ENCODE assay signal across 1 cellular context in the genomic region with DNA sequence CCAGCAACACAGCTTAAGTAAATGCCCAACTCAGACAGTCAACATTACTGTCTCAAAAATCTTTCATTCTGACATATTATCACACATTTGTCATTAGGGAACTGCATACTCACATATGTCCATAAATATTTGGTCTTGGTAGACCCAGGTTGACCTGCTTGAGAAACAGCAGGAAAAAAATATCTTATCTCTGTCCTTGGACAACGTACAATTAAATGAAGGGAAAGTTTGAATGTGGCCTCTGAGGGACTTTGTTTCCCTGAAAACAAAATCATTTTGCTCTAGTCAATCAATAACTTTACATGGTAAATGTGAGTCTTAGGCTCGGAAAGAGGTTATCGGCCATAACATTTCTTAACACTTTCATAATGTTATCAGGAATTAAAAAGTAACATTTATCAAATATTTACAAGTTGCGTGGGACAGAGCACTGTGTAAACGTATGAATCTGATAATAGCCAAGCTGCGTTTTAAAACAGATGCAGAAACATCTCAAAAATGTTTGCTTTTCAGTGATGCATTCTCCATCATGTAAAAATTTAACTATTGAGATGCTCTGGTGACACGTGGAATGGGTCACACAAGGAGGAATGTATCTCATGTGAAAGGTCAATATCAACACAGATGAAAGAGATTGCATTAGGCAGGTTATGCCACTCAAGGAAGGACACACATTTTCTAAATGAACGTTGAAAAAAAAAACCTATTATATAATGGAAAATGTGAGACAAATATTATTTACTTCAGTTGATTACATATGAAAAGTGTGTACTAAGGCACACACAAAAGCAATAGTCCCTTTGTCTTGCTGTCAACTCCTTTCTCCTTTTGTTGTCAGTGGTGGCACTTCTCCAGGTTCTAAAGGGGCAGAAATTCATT.
TF ChIP-seq lines count a peak whose summit lies in the region.

No MANE protein-coding gene starts in this region.

TF ChIP-seq in HepG2, 621 proteins besides CTCF, POLR2A, EP300 and RAD21 (continued from another document and continues in another):
- TF ChIP-seq, protein P1, sequence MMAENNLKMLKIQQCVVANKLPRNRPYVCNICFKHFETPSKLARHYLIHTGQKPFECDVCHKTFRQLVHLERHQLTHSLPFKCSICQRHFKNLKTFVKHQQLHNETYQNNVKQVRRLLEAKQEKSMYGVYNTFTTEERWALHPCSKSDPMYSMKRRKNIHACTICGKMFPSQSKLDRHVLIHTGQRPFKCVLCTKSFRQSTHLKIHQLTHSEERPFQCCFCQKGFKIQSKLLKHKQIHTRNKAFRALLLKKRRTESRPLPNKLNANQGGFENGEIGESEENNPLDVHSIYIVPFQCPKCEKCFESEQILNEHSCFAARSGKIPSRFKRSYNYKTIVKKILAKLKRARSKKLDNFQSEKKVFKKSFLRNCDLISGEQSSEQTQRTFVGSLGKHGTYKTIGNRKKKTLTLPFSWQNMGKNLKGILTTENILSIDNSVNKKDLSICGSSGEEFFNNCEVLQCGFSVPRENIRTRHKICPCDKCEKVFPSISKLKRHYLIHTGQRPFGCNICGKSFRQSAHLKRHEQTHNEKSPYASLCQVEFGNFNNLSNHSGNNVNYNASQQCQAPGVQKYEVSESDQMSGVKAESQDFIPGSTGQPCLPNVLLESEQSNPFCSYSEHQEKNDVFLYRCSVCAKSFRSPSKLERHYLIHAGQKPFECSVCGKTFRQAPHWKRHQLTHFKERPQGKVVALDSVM (CRISPR knock-in tag; IDR thresholded peaks at IDR 0.05) = no peak
- TF ChIP-seq NFKBIZ (CRISPR knock-in tag; IDR thresholded peaks at IDR 0.05) = peak; percentile 90
- TF ChIP-seq ZNF496 (CRISPR knock-in tag; IDR thresholded peaks at IDR 0.05; ENCODE audit: insufficient replicate concordance) = no peak
- TF ChIP-seq HDAC6 (IDR thresholded peaks at IDR 0.05; ENCODE audit: low read depth, low read length) = no peak
- TF ChIP-seq MEIS2 (CRISPR knock-in tag; IDR thresholded peaks at IDR 0.05) = peak; percentile 56; the same call in 1 of the 2 replicates
- no peak for TF ChIP-seq HES4 (CRISPR knock-in tag; IDR thresholded peaks at IDR 0.05; ENCODE audit: borderline replicate concordance)
- TF ChIP-seq ZNF792 (CRISPR knock-in tag; IDR thresholded peaks at IDR 0.05) = no peak
- TF ChIP-seq, protein P2, sequence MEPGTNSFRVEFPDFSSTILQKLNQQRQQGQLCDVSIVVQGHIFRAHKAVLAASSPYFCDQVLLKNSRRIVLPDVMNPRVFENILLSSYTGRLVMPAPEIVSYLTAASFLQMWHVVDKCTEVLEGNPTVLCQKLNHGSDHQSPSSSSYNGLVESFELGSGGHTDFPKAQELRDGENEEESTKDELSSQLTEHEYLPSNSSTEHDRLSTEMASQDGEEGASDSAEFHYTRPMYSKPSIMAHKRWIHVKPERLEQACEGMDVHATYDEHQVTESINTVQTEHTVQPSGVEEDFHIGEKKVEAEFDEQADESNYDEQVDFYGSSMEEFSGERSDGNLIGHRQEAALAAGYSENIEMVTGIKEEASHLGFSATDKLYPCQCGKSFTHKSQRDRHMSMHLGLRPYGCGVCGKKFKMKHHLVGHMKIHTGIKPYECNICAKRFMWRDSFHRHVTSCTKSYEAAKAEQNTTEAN (CRISPR knock-in tag; conservative IDR thresholded peaks at IDR 0.05) = no peak; the same call in none of the 2 replicates
- no peak for TF ChIP-seq ZNF598 (CRISPR knock-in tag; IDR thresholded peaks at IDR 0.05; ENCODE audit: borderline replicate concordance)
- TF ChIP-seq SIN3A (IDR thresholded peaks at IDR 0.05; ENCODE audit: borderline replicate concordance, low read depth, low read length) = no peak
- TF ChIP-seq RFX3 (CRISPR knock-in tag; IDR thresholded peaks at IDR 0.05) = no peak
- TF ChIP-seq ZNF30 (CRISPR knock-in tag; IDR thresholded peaks at IDR 0.05) = no peak
- TF ChIP-seq ZNF354B (CRISPR knock-in tag; IDR thresholded peaks at IDR 0.05) = no peak
- no peak for TF ChIP-seq WIZ (CRISPR knock-in tag; IDR thresholded peaks at IDR 0.05)
- TF ChIP-seq ZNF547 (CRISPR knock-in tag; IDR thresholded peaks at IDR 0.05) = no peak
- TF ChIP-seq, protein P3, sequence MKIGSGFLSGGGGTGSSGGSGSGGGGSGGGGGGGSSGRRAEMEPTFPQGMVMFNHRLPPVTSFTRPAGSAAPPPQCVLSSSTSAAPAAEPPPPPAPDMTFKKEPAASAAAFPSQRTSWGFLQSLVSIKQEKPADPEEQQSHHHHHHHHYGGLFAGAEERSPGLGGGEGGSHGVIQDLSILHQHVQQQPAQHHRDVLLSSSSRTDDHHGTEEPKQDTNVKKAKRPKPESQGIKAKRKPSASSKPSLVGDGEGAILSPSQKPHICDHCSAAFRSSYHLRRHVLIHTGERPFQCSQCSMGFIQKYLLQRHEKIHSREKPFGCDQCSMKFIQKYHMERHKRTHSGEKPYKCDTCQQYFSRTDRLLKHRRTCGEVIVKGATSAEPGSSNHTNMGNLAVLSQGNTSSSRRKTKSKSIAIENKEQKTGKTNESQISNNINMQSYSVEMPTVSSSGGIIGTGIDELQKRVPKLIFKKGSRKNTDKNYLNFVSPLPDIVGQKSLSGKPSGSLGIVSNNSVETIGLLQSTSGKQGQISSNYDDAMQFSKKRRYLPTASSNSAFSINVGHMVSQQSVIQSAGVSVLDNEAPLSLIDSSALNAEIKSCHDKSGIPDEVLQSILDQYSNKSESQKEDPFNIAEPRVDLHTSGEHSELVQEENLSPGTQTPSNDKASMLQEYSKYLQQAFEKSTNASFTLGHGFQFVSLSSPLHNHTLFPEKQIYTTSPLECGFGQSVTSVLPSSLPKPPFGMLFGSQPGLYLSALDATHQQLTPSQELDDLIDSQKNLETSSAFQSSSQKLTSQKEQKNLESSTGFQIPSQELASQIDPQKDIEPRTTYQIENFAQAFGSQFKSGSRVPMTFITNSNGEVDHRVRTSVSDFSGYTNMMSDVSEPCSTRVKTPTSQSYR (CRISPR knock-in tag; IDR thresholded peaks at IDR 0.05; ENCODE audit: borderline replicate concordance) = peak; percentile 55; the same call in 1 of the 2 replicates
- peak; percentile 79 for TF ChIP-seq FOXO1 (CRISPR knock-in tag; IDR thresholded peaks at IDR 0.05)
- no peak for TF ChIP-seq MBNL3 (CRISPR knock-in tag; conservative IDR thresholded peaks at IDR 0.05)
- TF ChIP-seq, protein P4, sequence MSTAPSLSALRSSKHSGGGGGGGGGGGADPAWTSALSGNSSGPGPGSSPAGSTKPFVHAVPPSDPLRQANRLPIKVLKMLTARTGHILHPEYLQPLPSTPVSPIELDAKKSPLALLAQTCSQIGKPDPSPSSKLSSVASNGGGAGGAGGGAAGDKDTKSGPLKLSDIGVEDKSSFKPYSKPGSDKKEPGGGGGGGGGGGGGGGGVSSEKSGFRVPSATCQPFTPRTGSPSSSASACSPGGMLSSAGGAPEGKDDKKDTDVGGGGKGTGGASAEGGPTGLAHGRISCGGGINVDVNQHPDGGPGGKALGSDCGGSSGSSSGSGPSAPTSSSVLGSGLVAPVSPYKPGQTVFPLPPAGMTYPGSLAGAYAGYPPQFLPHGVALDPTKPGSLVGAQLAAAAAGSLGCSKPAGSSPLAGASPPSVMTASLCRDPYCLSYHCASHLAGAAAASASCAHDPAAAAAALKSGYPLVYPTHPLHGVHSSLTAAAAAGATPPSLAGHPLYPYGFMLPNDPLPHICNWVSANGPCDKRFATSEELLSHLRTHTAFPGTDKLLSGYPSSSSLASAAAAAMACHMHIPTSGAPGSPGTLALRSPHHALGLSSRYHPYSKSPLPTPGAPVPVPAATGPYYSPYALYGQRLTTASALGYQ (CRISPR knock-in tag; IDR thresholded peaks at IDR 0.05) = peak; percentile 98
- TF ChIP-seq, protein P5, sequence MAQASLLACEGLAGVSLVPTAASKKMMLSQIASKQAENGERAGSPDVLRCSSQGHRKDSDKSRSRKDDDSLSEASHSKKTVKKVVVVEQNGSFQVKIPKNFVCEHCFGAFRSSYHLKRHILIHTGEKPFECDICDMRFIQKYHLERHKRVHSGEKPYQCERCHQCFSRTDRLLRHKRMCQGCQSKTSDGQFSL (CRISPR knock-in tag; IDR thresholded peaks at IDR 0.05) = no peak
- TF ChIP-seq, protein P6, sequence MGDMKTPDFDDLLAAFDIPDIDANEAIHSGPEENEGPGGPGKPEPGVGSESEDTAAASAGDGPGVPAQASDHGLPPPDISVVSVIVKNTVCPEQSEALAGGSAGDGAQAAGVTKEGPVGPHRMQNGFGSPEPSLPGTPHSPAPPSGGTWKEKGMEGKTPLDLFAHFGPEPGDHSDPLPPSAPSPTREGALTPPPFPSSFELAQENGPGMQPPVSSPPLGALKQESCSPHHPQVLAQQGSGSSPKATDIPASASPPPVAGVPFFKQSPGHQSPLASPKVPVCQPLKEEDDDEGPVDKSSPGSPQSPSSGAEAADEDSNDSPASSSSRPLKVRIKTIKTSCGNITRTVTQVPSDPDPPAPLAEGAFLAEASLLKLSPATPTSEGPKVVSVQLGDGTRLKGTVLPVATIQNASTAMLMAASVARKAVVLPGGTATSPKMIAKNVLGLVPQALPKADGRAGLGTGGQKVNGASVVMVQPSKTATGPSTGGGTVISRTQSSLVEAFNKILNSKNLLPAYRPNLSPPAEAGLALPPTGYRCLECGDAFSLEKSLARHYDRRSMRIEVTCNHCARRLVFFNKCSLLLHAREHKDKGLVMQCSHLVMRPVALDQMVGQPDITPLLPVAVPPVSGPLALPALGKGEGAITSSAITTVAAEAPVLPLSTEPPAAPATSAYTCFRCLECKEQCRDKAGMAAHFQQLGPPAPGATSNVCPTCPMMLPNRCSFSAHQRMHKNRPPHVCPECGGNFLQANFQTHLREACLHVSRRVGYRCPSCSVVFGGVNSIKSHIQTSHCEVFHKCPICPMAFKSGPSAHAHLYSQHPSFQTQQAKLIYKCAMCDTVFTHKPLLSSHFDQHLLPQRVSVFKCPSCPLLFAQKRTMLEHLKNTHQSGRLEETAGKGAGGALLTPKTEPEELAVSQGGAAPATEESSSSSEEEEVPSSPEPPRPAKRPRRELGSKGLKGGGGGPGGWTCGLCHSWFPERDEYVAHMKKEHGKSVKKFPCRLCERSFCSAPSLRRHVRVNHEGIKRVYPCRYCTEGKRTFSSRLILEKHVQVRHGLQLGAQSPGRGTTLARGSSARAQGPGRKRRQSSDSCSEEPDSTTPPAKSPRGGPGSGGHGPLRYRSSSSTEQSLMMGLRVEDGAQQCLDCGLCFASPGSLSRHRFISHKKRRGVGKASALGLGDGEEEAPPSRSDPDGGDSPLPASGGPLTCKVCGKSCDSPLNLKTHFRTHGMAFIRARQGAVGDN (CRISPR knock-in tag; IDR thresholded peaks at IDR 0.05) = no peak
- no peak for TF ChIP-seq GLI4 (CRISPR knock-in tag; IDR thresholded peaks at IDR 0.05; ENCODE audit: borderline replicate concordance)
- TF ChIP-seq, protein P7, sequence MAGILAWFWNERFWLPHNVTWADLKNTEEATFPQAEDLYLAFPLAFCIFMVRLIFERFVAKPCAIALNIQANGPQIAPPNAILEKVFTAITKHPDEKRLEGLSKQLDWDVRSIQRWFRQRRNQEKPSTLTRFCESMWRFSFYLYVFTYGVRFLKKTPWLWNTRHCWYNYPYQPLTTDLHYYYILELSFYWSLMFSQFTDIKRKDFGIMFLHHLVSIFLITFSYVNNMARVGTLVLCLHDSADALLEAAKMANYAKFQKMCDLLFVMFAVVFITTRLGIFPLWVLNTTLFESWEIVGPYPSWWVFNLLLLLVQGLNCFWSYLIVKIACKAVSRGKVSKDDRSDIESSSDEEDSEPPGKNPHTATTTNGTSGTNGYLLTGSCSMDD (CRISPR knock-in tag; IDR thresholded peaks at IDR 0.05) = no peak
- TF ChIP-seq ZNF772 (CRISPR knock-in tag; IDR thresholded peaks at IDR 0.05) = no peak
- no peak for TF ChIP-seq PHF20 (CRISPR knock-in tag; IDR thresholded peaks at IDR 0.05)
- no peak for TF ChIP-seq RAD51 (IDR thresholded peaks at IDR 0.05; ENCODE audit: borderline replicate concordance)
- no peak for TF ChIP-seq TP53 (CRISPR knock-in tag; conservative IDR thresholded peaks at IDR 0.05)
- peak; percentile 94 for TF ChIP-seq FOXA3 (CRISPR knock-in tag; IDR thresholded peaks at IDR 0.05)
- TF ChIP-seq SMARCC2 (IDR thresholded peaks at IDR 0.05) = peak; percentile 6; the same call in 1 of the 2 replicates
- TF ChIP-seq, protein P8, sequence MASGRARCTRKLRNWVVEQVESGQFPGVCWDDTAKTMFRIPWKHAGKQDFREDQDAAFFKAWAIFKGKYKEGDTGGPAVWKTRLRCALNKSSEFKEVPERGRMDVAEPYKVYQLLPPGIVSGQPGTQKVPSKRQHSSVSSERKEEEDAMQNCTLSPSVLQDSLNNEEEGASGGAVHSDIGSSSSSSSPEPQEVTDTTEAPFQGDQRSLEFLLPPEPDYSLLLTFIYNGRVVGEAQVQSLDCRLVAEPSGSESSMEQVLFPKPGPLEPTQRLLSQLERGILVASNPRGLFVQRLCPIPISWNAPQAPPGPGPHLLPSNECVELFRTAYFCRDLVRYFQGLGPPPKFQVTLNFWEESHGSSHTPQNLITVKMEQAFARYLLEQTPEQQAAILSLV (CRISPR knock-in tag; IDR thresholded peaks at IDR 0.05; ENCODE audit: borderline replicate concordance) = no peak
- TF ChIP-seq PCBP2 (optimal IDR thresholded peaks at IDR 0.05; ENCODE audit: low read depth, low read length, poor library complexity, severe bottlenecking) = no peak
- TF ChIP-seq ZNF616 (CRISPR knock-in tag; IDR thresholded peaks at IDR 0.05; ENCODE audit: low read depth) = no peak
- TF ChIP-seq, protein P9, sequence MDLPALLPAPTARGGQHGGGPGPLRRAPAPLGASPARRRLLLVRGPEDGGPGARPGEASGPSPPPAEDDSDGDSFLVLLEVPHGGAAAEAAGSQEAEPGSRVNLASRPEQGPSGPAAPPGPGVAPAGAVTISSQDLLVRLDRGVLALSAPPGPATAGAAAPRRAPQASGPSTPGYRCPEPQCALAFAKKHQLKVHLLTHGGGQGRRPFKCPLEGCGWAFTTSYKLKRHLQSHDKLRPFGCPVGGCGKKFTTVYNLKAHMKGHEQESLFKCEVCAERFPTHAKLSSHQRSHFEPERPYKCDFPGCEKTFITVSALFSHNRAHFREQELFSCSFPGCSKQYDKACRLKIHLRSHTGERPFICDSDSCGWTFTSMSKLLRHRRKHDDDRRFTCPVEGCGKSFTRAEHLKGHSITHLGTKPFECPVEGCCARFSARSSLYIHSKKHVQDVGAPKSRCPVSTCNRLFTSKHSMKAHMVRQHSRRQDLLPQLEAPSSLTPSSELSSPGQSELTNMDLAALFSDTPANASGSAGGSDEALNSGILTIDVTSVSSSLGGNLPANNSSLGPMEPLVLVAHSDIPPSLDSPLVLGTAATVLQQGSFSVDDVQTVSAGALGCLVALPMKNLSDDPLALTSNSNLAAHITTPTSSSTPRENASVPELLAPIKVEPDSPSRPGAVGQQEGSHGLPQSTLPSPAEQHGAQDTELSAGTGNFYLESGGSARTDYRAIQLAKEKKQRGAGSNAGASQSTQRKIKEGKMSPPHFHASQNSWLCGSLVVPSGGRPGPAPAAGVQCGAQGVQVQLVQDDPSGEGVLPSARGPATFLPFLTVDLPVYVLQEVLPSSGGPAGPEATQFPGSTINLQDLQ (CRISPR knock-in tag; IDR thresholded peaks at IDR 0.05) = no peak
- TF ChIP-seq MYC (CRISPR knock-in tag; IDR thresholded peaks at IDR 0.05; ENCODE audit: borderline replicate concordance) = no peak; the same call in 1 of the 2 replicates
- TF ChIP-seq CHCHD3 (CRISPR knock-in tag; IDR thresholded peaks at IDR 0.05) = no peak
- TF ChIP-seq MZF1 (CRISPR knock-in tag; IDR thresholded peaks at IDR 0.05; ENCODE audit: borderline replicate concordance) = no peak
